In genomic region chr4:48432017-48432416, GRCh38 we compare ENCODE assay signal across 18 cellular contexts. TPM values are rescaled to one million over a fixed set of nuclear protein-coding genes. Genes with fewer than 3 reads are reported as not detected.
"Had no signal": no experiment of that assay in that cellular context is flagged by ENCODE, and none has a peak within 500 bp of the region (broad histone marks: within the 10 kb centered on the region; RNA-seq: fewer than 3 reads in every experiment).

No MANE protein-coding gene starts in this region.

- H3K79me2 ChIP-seq: hepatocyte had no signal

- H3K4me3 ChIP-seq: colonic mucosa, gastroesophageal sphincter, hepatocyte, right atrium auricular region, smooth muscle cell, transverse colon had no signal

- H3K27me3 ChIP-seq: colonic mucosa, gastroesophageal sphincter, hepatocyte, right atrium auricular region, transverse colon had no signal

- DNase-seq: activated CD4-positive, alpha-beta memory T cell treated with anti-CD3 and anti-CD28 coated beads, Interleukin-2, amount 10 ng/mL, durations not matched to agents 7 days and 5 days; activated CD4-positive, alpha-beta T cell treated with anti-CD3 and anti-CD28 coated beads for 1 hour; activated naive CD4-positive, alpha-beta T cell; activated T-cell treated with anti-CD3 and anti-CD28 coated beads, Interleukin-2, amount 50 U/mL, for 48 hours; colonic mucosa; kidney; nucleus accumbens; substantia nigra; SW 1271; transverse colon had no signal

- ATAC-seq: gastroesophageal sphincter had no signal

- H3K27ac ChIP-seq: colonic mucosa, gastroesophageal sphincter, hepatocyte, right atrium auricular region, transverse colon had no signal

- H2AFZ ChIP-seq: hepatocyte had no signal

- H3K36me3 ChIP-seq: colonic mucosa, right atrium auricular region, transverse colon had no signal

- H3K9me3 ChIP-seq: colonic mucosa, gastroesophageal sphincter, right atrium auricular region, transverse colon had no signal

- H3K4me2 ChIP-seq: hepatocyte, smooth muscle cell had no signal

RNA-seq across cellular contexts. Expression of gene SLC10A4, which starts 51.1 kb away (rescaled TPM):
- total RNA-seq: activated CD4-positive, alpha-beta memory T cell treated with anti-CD3 and anti-CD28 coated beads, Interleukin-2, amount 10 ng/mL, durations not matched to agents 7 days and 5 days; myocyte; right atrium auricular region; smooth muscle cell had no signal

RNA-seq across cellular contexts. Expression of gene ZAR1, which starts 58.0 kb away (rescaled TPM):
- total RNA-seq: activated CD4-positive, alpha-beta memory T cell treated with anti-CD3 and anti-CD28 coated beads, Interleukin-2, amount 10 ng/mL, durations not matched to agents 7 days and 5 days; cardiac septum; colonic mucosa; gastroesophageal sphincter; hepatocyte; kidney; lower leg skin; myocyte; posterior vena cava; right atrium auricular region; smooth muscle cell; transverse colon had no signal
- polyA plus RNA-seq: hepatocyte, smooth muscle cell had no signal
